Comparison of ENCODE assay signal across 15 cellular contexts in genomic region chr9:109312783-109313182, GRCh38. TPM values are rescaled to one million over a fixed set of nuclear protein-coding genes. Genes with fewer than 3 reads are reported as not detected.
DNase-seq lines count a peak whose midpoint lies in the region; ATAC-seq, FAIRE-seq and TF ChIP-seq lines count a peak whose summit lies in the region.
"Had no signal": no experiment of that assay in that cellular context is flagged by ENCODE, and none has a peak within 500 bp of the region (broad histone marks: within the 10 kb centered on the region; RNA-seq: fewer than 3 reads in every experiment).

No MANE protein-coding gene starts in this region.

- dilution Hi-C loops in mammary epithelial cell (cut with HindIII; ENCODE audit: low sequenced_read_pairs): no loop called here

- TF ChIP-seq EP300 in HepG2 (IDR thresholded peaks at IDR 0.05; ENCODE audit: low read depth in 2 of 2, low read length in 2 of 2): no peak
- no peak for TF ChIP-seq EP300 in HepG2 (CRISPR knock-in tag; IDR thresholded peaks at IDR 0.05; ENCODE audit: borderline replicate concordance)

- TF ChIP-seq POLR2A in HepG2 (IDR thresholded peaks at IDR 0.05; ENCODE audit: insufficient read depth in 1 of 2, low read depth in 2 of 2, low read length in 2 of 2): no peak

- CTCF ChIA-PET in MCF 10A (lab: Yijun Ruan, JAX): interaction anchor here (0.7 to 1.2 kb wide), 4 partner anchors 54 to 458 kb away, joined by 3 to 5 read pairs (median 3); no protein-coding TSS in a partner anchor
- CTCF ChIA-PET in mammary epithelial cell (lab: Charles Lee; ENCODE audit: low non-redundant PET): interaction anchor here (0.7 kb wide), 1 partner anchor 157 kb away, joined by 4 read pairs; no protein-coding TSS in a partner anchor
- CTCF ChIA-PET in RWPE1 (lab: Yijun Ruan, JAX): interaction anchor here (1.1 kb wide), 1 partner anchor 9 kb away, joined by 3 read pairs; no protein-coding TSS in a partner anchor
- CTCF ChIA-PET in HepG2 (lab: Yijun Ruan, JAX; ENCODE audit: low intra/inter-chr PET ratio, low total read pairs): no interaction called here

- H3K9me3 Mint-ChIP-seq in MCF 10A (ENCODE audit: unreplicated experiment): no peaks in the 10 kb centered on the region

- no peaks in the 10 kb centered on the region for H3K79me2 ChIP-seq in mammary epithelial cell (ENCODE audit: insufficient read depth, low read length)
- H3K79me2 ChIP-seq in HepG2 (ENCODE audit: insufficient read depth, low read length): peaks cover 85% of the 10 kb centered on the region

- H3K4me2 ChIP-seq in mammary epithelial cell (ENCODE audit: insufficient read depth, low read depth, low read length) (no peak overlapping the region), HepG2 (ENCODE audit: low read depth, low read length) (no peak overlapping the region)

- no peaks in the 10 kb centered on the region for H4K20me1 ChIP-seq in mammary epithelial cell (ENCODE audit: insufficient read depth, low read length)
- H4K20me1 ChIP-seq in HepG2 (ENCODE audit: insufficient read depth, low read length): no peaks in the 10 kb centered on the region

- peak overlapping the region; percentile 58 for H3K27ac Mint-ChIP-seq in MCF 10A (ENCODE audit: low read depth, unreplicated experiment)

- no peaks in the 10 kb centered on the region for H3K36me3 ChIP-seq in mammary epithelial cell (ENCODE audit: insufficient read depth, low read length)
- no peaks in the 10 kb centered on the region for H3K36me3 ChIP-seq in HepG2 (replicated peaks in 1 of 2; ENCODE audit: control insufficient read depth in 1 of 2, insufficient read depth in 2 of 2, low read length in 2 of 2)
- H3K36me3 ChIP-seq: BLaER1 treated with 17β-estradiol and CSF1 and Interleukin-3, amounts not matched to agents 10 nM and 100 nM had no signal

- no peak overlapping the region for H2AFZ ChIP-seq in mammary epithelial cell (ENCODE audit: low read depth, low read length)
- no peak overlapping the region for H2AFZ ChIP-seq in HepG2 (ENCODE audit: low read length)

- POLR2A ChIA-PET in MCF 10A (lab: Yijun Ruan, JAX) (interaction anchor here (0.7 to 2.4 kb wide), 3 partner anchors 59 to 231 kb away, joined by 3 to 8 read pairs (median 3); no protein-coding TSS in a partner anchor), RWPE1 (lab: Yijun Ruan, JAX; ENCODE audit: low non-redundant PET) (no interaction called here), HepG2 (lab: Yijun Ruan, JAX) (interaction anchor here (1.1 to 1.6 kb wide), 2 partner anchors 14 to 63 kb away, joined by 4 to 5 read pairs; no protein-coding TSS in a partner anchor)

- intact Hi-C loops in MCF 10A (cut with micrococcal nuclease): no loop called here
- intact Hi-C loops in mammary epithelial cell (cut with micrococcal nuclease): no loop called here
- intact Hi-C loops in HepG2 (cut with micrococcal nuclease; ENCODE audit: unreplicated experiment): no loop called here

- H3K36me3 Mint-ChIP-seq in MCF 10A (ENCODE audit: insufficient read depth, unreplicated experiment): peaks cover 16% of the 10 kb centered on the region

- TF ChIP-seq CTCF in MCF 10A (IDR thresholded peaks at IDR 0.05; ENCODE audit: unreplicated experiment) (no peak), mammary epithelial cell (conservative IDR thresholded peaks at IDR 0.05 in 1 of 2, IDR thresholded peaks at IDR 0.05 in 1 of 2; ENCODE audit: extremely low read depth in 1 of 2, insufficient read depth in 1 of 2, low read depth in 1 of 2, low read length in 2 of 2) (no peak), RWPE1 (conservative IDR thresholded peaks at IDR 0.05; ENCODE audit: low read depth) (no peak), HepG2 (CRISPR knock-in tag; IDR thresholded peaks at IDR 0.05) (no peak)

- H3K9me3 ChIP-seq in mammary epithelial cell (replicated peaks; ENCODE audit: insufficient read depth, low read length) (no peaks in the 10 kb centered on the region), HepG2 (ENCODE audit: low read length) (no peaks in the 10 kb centered on the region)
- H3K9me3 ChIP-seq: BLaER1 treated with 17β-estradiol and CSF1 and Interleukin-3, amounts not matched to agents 10 nM and 100 nM had no signal

- 88% methylated on average over 7 of the region's 7 CpGs for WGBS in mammary epithelial cell (ENCODE audit: low coverage, missing lambda C conversion rate)
- WGBS in HepG2 (ENCODE audit: low lambda C conversion rate): 95% methylated on average over 6 of the region's 7 CpGs

- no peak overlapping the region for H3K9ac ChIP-seq in mammary epithelial cell (ENCODE audit: insufficient read depth, low read length)
- H3K9ac ChIP-seq in HepG2 (ENCODE audit: insufficient read depth, low read depth, low read length): no peak overlapping the region
- H3K9ac ChIP-seq: BLaER1 treated with 17β-estradiol and CSF1 and Interleukin-3, amounts not matched to agents 10 nM and 100 nM had no signal

- no peaks in the 10 kb centered on the region for H3K27me3 Mint-ChIP-seq in MCF 10A (ENCODE audit: insufficient read depth, unreplicated experiment)

- no peak overlapping the region for H3K27ac ChIP-seq in mammary epithelial cell (ENCODE audit: insufficient read depth, low read depth, low read length)
- H3K27ac ChIP-seq in RWPE1: peak overlapping the region; percentile 9; the same call in 1 of the 2 replicates
- no peak overlapping the region for H3K27ac ChIP-seq in HepG2 (ENCODE audit: extremely low read length, insufficient read depth, low read length)
- H3K27ac ChIP-seq: BLaER1 treated with 17β-estradiol and CSF1 and Interleukin-3, amounts not matched to agents 10 nM and 100 nM had no signal

- BruUV-seq in MCF 10A (replicated peaks; lab: Mats Ljungman, UMichigan): no TSS peak
- no TSS peak for BruUV-seq in mammary epithelial cell (replicated peaks; lab: Mats Ljungman, UMichigan)
- no TSS peak for BruUV-seq in HepG2 (replicated peaks; lab: Mats Ljungman, UMichigan)

- no peak for ATAC-seq in HepG2
- no peak for ATAC-seq in activated CD4-positive, CD25-positive, alpha-beta regulatory T cell treated with anti-CD3 and anti-CD28 coated beads, Interleukin-2, amount 50 U/mL, for 24 hours
- ATAC-seq: HCT116 had no signal

- H3K27me3 ChIP-seq in mammary epithelial cell (ENCODE audit: insufficient read depth, low read length) (no peaks in the 10 kb centered on the region), HepG2 (ENCODE audit: control insufficient read depth in 1 of 2, insufficient read depth in 2 of 2, low read length in 2 of 2) (no peaks in the 10 kb centered on the region)

- peaks cover 63% of the 10 kb centered on the region for H3K4me1 Mint-ChIP-seq in MCF 10A (ENCODE audit: insufficient read depth, unreplicated experiment)

- H3K4me3 Mint-ChIP-seq in MCF 10A (ENCODE audit: unreplicated experiment): no peak overlapping the region

- TF ChIP-seq RAD21 in HepG2 (CRISPR knock-in tag; IDR thresholded peaks at IDR 0.05): no peak

- H3K4me3 ChIP-seq in mammary epithelial cell (replicated peaks in 1 of 3; ENCODE audit: insufficient read depth in 1 of 3, low read depth in 2 of 3, low read length in 3 of 3) (no peak overlapping the region), HepG2 (replicated peaks in 1 of 3; ENCODE audit: insufficient read depth in 1 of 3, low read depth in 2 of 3, low read length in 3 of 3) (no peak overlapping the region)
- H3K4me3 ChIP-seq: BLaER1 treated with 17β-estradiol and CSF1 and Interleukin-3, amounts not matched to agents 10 nM and 100 nM had no signal

- in situ Hi-C loops in mammary epithelial cell (cut with MboI; ENCODE audit: low sequenced_read_pairs in 2 of 2) (no loop called here), HepG2 (cut with HindIII; ENCODE audit: extremely low pct_ligation_motif_present, low pct_unique_long_range_greater_than_20kb) (no loop called here)

- DNase-seq in MCF 10A (ENCODE audit: unreplicated experiment) (no peak), mammary epithelial cell (no peak), RWPE1 (ENCODE audit: low spot score) (no peak), HepG2 (ENCODE audit: low spot score) (no peak), UCSD-AML1 (lab: John Stamatoyannopoulos, UW; ENCODE audit: unreplicated experiment) (no peak), activated gamma-delta T cell treated with Interleukin-2 at 50 U/mL for 16 hours (no peak)
- DNase-seq: DMS79 treated with DMSO at 0.1 percent for 48 hours, KBM-7, NCI-H1436 treated with DMSO at 0.1 percent for 48 hours, NCI-H2081 treated with DMSO at 0.1 percent for 48 hours, NCI-H2227 treated with DMSO at 0.1 percent for 48 hours had no signal

- H3K4me1 ChIP-seq in mammary epithelial cell (ENCODE audit: insufficient read depth, low read length): peaks cover 57% of the 10 kb centered on the region
- H3K4me1 ChIP-seq in HepG2 (ENCODE audit: insufficient read depth, low read length): peaks cover 99% of the 10 kb centered on the region

- FAIRE-seq in HepG2 (lab: Jason Lieb, UNC): no peak
- FAIRE-seq: A204.1 had no signal

TF ChIP-seq in HepG2, 621 proteins besides CTCF, POLR2A, EP300 and RAD21:
- TF ChIP-seq ZNF121 (CRISPR knock-in tag; IDR thresholded peaks at IDR 0.05) (peak; percentile 83), NR3C1 (CRISPR knock-in tag; IDR thresholded peaks at IDR 0.05) (no peak)
TF ChIP-seq in HepG2: peak in this region for 1.

RNA-seq across cellular contexts. Expression of gene EPB41L4B, which starts 8.1 kb away (rescaled TPM):
- total RNA-seq in MCF 10A (2022) (20.2 and 23.7 TPM in 2 replicates), mammary epithelial cell (1 to 10 TPM; 3.5 to 4.8 TPM), HepG2 (2016; rRNA removed; fragmentation: Illumina TruSeq; extraction: Trizol) (22.1 and 25.7 TPM in 2 replicates)
- polyA plus RNA-seq in mammary epithelial cell (3.3 TPM), HepG2 (2011; rRNA removed) (15.1 and 17.6 TPM in 2 replicates)
- polyA minus RNA-seq in mammary epithelial cell: 4.2 TPM
- 6.6 and 7.8 TPM in 2 replicates for total RNA-seq in HepG2 (2016; cell fraction: cytosol; rRNA removed; fragmentation: Illumina TruSeq; extraction: Trizol; ENCODE audit: low read depth)
- 22.0 TPM in 2 replicates for total RNA-seq in HepG2 (2016; cell fraction: insoluble cytoplasmic fraction; rRNA removed; fragmentation: Illumina TruSeq; extraction: Trizol)
- total RNA-seq in HepG2 (2016; cell fraction: membrane; rRNA removed; fragmentation: Illumina TruSeq; extraction: Trizol): 24.1 and 27.0 TPM in 2 replicates
- 16.1 and 18.9 TPM in 2 replicates for total RNA-seq in HepG2 (2016; cell fraction: nucleus; rRNA removed; fragmentation: Illumina TruSeq; extraction: Trizol)
- 8.9 and 12.7 TPM in 2 replicates for polyA plus RNA-seq in HepG2 (2011; cell fraction: cytosol; rRNA removed)
- polyA plus RNA-seq in HepG2 (2011; cell fraction: nucleus; rRNA removed): 8.2 and 9.7 TPM in 2 replicates
- polyA plus RNA-seq in HepG2 (2012): 15.0 and 16.1 TPM in 2 replicates
- 7.5 and 8.4 TPM in 2 replicates for polyA plus RNA-seq in HepG2 (2016; cell fraction: cytosol; fragmentation: Illumina TruSeq; extraction: Trizol; ENCODE audit: low read depth)
- 26.8 and 28.4 TPM in 2 replicates for polyA plus RNA-seq in HepG2 (2016; cell fraction: insoluble cytoplasmic fraction; fragmentation: Illumina TruSeq; extraction: Trizol; ENCODE audit: low read depth)
- polyA plus RNA-seq in HepG2 (2016; cell fraction: membrane; fragmentation: Illumina TruSeq; extraction: Trizol; ENCODE audit: low read depth): 20.6 and 23.6 TPM in 2 replicates
- 23.9 and 24.1 TPM in 2 replicates for polyA plus RNA-seq in HepG2 (2016; cell fraction: nucleus; fragmentation: Illumina TruSeq; extraction: Trizol; ENCODE audit: insufficient read depth, low read depth)
- polyA minus RNA-seq in HepG2 (2011; rRNA and poly(A)+ RNA removed; ENCODE audit: low replicate concordance): 8.0 and 15.3 TPM in 2 replicates
- 10.9 and 14.4 TPM in 2 replicates for polyA minus RNA-seq in HepG2 (2011; cell fraction: cytosol; rRNA and poly(A)+ RNA removed)
- polyA minus RNA-seq in HepG2 (2011; cell fraction: nucleus; rRNA and poly(A)+ RNA removed): 20.1 and 23.4 TPM in 2 replicates
